ENCODE assay signal across 24 cellular contexts in genomic region chr15:73030280-73030679, GRCh38.
"Had no signal": no experiment of that assay in that cellular context is flagged by ENCODE, and none has a peak within 500 bp of the region (broad histone marks: within the 10 kb centered on the region; RNA-seq: fewer than 3 reads in every experiment).

No MANE protein-coding gene starts in this region.

- DNase-seq: effector CD8-positive, alpha-beta T cell; endodermal cell; foreskin fibroblast; gastrocnemius medialis; head of caudate nucleus; mucosa of descending colon; naive B cell; pancreas; right lobe of liver; small intestine; stimulated activated CD4-positive, alpha-beta T cell treated with anti-CD3 and anti-CD28 coated beads, Interleukin-15, amount 100 ng/mL, for 24 hours; stimulated activated CD4-positive, alpha-beta T cell treated with anti-CD3 and anti-CD28 coated beads, Interleukin-2, amount 100 ng/mL, for 48 hours; stimulated activated naive CD4-positive, alpha-beta T cell; stimulated activated naive CD8-positive, alpha-beta T cell treated with anti-CD3 and anti-CD28 coated beads, Interleukin-15, amount 100 ng/mL, for 72 hours; transverse colon; upper lobe of right lung; uterus had no signal

- ATAC-seq: esophagus mucosa; gastrocnemius medialis; mucosa of descending colon; natural killer cell treated with Interleukin-12 subunit alpha and Interleukin-12 subunit beta and Interleukin-15 and Interleukin-18, amount 100 ng/mL, for 72 hours; pancreas; right lobe of liver; stimulated activated naive CD8-positive, alpha-beta T cell treated with anti-CD3 and anti-CD28 coated beads, Interleukin-15, amount 100 ng/mL, for 72 hours; upper lobe of right lung had no signal

- H3K36me3 ChIP-seq: gastrocnemius medialis, neutrophil, pancreas, right lobe of liver, suprapubic skin, transverse colon, upper lobe of right lung, uterus had no signal

- H3K4me1 ChIP-seq: gastrocnemius medialis, right lobe of liver, suprapubic skin, uterus had no signal

- H3K27me3 ChIP-seq: gastrocnemius medialis, pancreas, right lobe of liver, suprapubic skin, uterus had no signal

- FAIRE-seq: keratinocyte, pancreas, small intestine had no signal

- H3K27ac ChIP-seq: epithelial cell of prostate, gastrocnemius medialis, neutrophil, pancreas, right lobe of liver, suprapubic skin, transverse colon, upper lobe of right lung, uterus had no signal

- H3K4me3 ChIP-seq: gastrocnemius medialis, lung, mucosa of descending colon, pancreas, right lobe of liver, suprapubic skin, transverse colon, upper lobe of right lung, uterus had no signal

- H3K9me3 ChIP-seq: gastrocnemius medialis, mucosa of descending colon, neutrophil, pancreas, right lobe of liver, suprapubic skin, transverse colon, upper lobe of right lung, uterus had no signal
